ENCODE assay signal across 8 cellular contexts in genomic region chr15:92902723-92903587, GRCh38. TPM values are rescaled to one million over a fixed set of nuclear protein-coding genes. Genes with fewer than 3 reads are reported as not detected.
DNase-seq lines count a peak whose midpoint lies in the region; TF ChIP-seq lines count a peak whose summit lies in the region.

No MANE protein-coding gene starts in this region.

- H3K4me3 ChIP-seq in fibroblast of the aortic adventitia (ENCODE audit: low read depth, low read length) (peak overlapping the region; percentile 72), skeletal muscle cell (ENCODE audit: low read depth, low read length) (peak overlapping the region; percentile 63)

- no peak for DNase-seq in activated naive CD4-positive, alpha-beta T cell treated with anti-CD3 and anti-CD28 coated beads, Interleukin-2, amount 10 ng/mL, durations not matched to agents 7 days and 5 days
- no peak for DNase-seq in activated naive CD4-positive, alpha-beta T cell treated with anti-CD3 and anti-CD28 coated beads, Interleukin-2, amount 50 U/mL, for 16 hours
- DNase-seq in T-helper 2 cell treated with Interferon-gamma antibody and Interleukin-4, amounts not matched to agents 5 μg/mL and 100 μg/mL, for 36 hours (ENCODE audit: low spot score), result no peak
- DNase-seq in fibroblast of the aortic adventitia (ENCODE audit: low read depth) (peak; percentile 43), skeletal muscle cell (ENCODE audit: low read depth) (no peak), iPS-NIHi7 (ENCODE audit: extremely low spot score) (no peak), occipital lobe (lab: John Stamatoyannopoulos, UW) (no peak)
- no peak for DNase-seq in stimulated activated CD4-positive, alpha-beta T cell treated with anti-CD3 and anti-CD28 coated beads, Interleukin-15, amount 100 ng/mL, for 24 hours

- H3K27me3 Mint-ChIP-seq in activated naive CD4-positive, alpha-beta T cell treated with anti-CD3 and anti-CD28 coated beads, Interleukin-2, amount 10 ng/mL, durations not matched to agents 7 days and 5 days, result peaks cover 4% of the 10 kb centered on the region
- no peaks in the 10 kb centered on the region for H3K27me3 Mint-ChIP-seq in T-helper 2 cell treated with Interferon-gamma antibody and Interleukin-4, amounts not matched to agents 5 μg/mL and 100 μg/mL, for 36 hours (ENCODE audit: low read depth)

- CTCF ChIA-PET in activated naive CD4-positive, alpha-beta T cell treated with anti-CD3 and anti-CD28 coated beads, Interleukin-2, amount 10 ng/mL, durations not matched to agents 7 days and 5 days (lab: Charles Lee), result interaction anchor here (1.3 to 6.9 kb wide), 6 partner anchors 11 to 93 kb away, joined by 4 to 45 read pairs (median 10); no protein-coding TSS in a partner anchor

- H3K4me3 Mint-ChIP-seq in activated naive CD4-positive, alpha-beta T cell treated with anti-CD3 and anti-CD28 coated beads, Interleukin-2, amount 10 ng/mL, durations not matched to agents 7 days and 5 days, result peak overlapping the region; percentile 96
- H3K4me3 Mint-ChIP-seq in T-helper 2 cell treated with Interferon-gamma antibody and Interleukin-4, amounts not matched to agents 5 μg/mL and 100 μg/mL, for 36 hours, result peak overlapping the region; percentile 86

- H3K27ac Mint-ChIP-seq in activated naive CD4-positive, alpha-beta T cell treated with anti-CD3 and anti-CD28 coated beads, Interleukin-2, amount 10 ng/mL, durations not matched to agents 7 days and 5 days, result peak overlapping the region; percentile 100
- H3K27ac Mint-ChIP-seq in T-helper 2 cell treated with Interferon-gamma antibody and Interleukin-4, amounts not matched to agents 5 μg/mL and 100 μg/mL, for 36 hours, result peak overlapping the region; percentile 100

- H3K36me3 Mint-ChIP-seq in activated naive CD4-positive, alpha-beta T cell treated with anti-CD3 and anti-CD28 coated beads, Interleukin-2, amount 10 ng/mL, durations not matched to agents 7 days and 5 days, result peaks cover 72% of the 10 kb centered on the region
- H3K36me3 Mint-ChIP-seq in T-helper 2 cell treated with Interferon-gamma antibody and Interleukin-4, amounts not matched to agents 5 μg/mL and 100 μg/mL, for 36 hours (ENCODE audit: low read depth), result peaks cover 64% of the 10 kb centered on the region

- H3K9me3 Mint-ChIP-seq in activated naive CD4-positive, alpha-beta T cell treated with anti-CD3 and anti-CD28 coated beads, Interleukin-2, amount 10 ng/mL, durations not matched to agents 7 days and 5 days, result peaks cover 9% of the 10 kb centered on the region
- peaks cover 7% of the 10 kb centered on the region for H3K9me3 Mint-ChIP-seq in T-helper 2 cell treated with Interferon-gamma antibody and Interleukin-4, amounts not matched to agents 5 μg/mL and 100 μg/mL, for 36 hours

- TF ChIP-seq CTCF in fibroblast of the aortic adventitia (IDR thresholded peaks at IDR 0.05; ENCODE audit: insufficient read depth, low read length), result no peak

- peaks cover 59% of the 10 kb centered on the region for H3K4me1 Mint-ChIP-seq in activated naive CD4-positive, alpha-beta T cell treated with anti-CD3 and anti-CD28 coated beads, Interleukin-2, amount 10 ng/mL, durations not matched to agents 7 days and 5 days
- H3K4me1 Mint-ChIP-seq in T-helper 2 cell treated with Interferon-gamma antibody and Interleukin-4, amounts not matched to agents 5 μg/mL and 100 μg/mL, for 36 hours (ENCODE audit: low read depth), result peaks cover 51% of the 10 kb centered on the region

RNA-seq across cellular contexts. Expression of gene CHD2, which starts 2.8 kb away (rescaled TPM):
- 83.7 and 253 TPM in 2 replicates for total RNA-seq in fibroblast of the aortic adventitia (ENCODE audit: low replicate concordance)
- total RNA-seq in occipital lobe, result 165 TPM
